ENCODE assay signal across 15 cellular contexts in the genomic region with DNA sequence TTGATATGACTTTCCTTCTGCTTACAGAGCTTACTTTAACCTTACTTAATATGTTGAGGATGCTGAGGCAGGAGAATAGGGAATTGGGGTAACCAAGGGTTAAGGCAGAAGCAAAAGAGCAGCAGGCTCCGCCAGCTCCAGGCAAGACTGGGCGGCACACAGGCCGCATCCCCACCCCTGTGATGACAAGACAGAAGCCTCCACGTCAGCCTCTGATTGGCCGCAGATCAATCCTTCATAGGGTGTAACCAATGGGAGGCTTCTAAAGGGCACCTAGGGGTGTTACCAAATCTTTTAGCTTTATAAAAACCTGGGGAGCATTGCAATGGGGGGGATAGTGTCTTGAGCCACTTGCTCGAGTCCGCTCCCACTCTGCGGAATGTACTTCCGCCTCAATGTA.
DNase-seq lines count a peak whose midpoint lies in the region; TF ChIP-seq lines count a peak whose summit lies in the region.
"Had no signal": no experiment of that assay in that cellular context is flagged by ENCODE, and none has a peak within 500 bp of the region (broad histone marks: within the 10 kb centered on the region; RNA-seq: fewer than 3 reads in every experiment).

No MANE protein-coding gene starts in this region.

- H3K36me3 ChIP-seq in H7 (replicated peaks; ENCODE audit: control insufficient read depth, insufficient read depth, low read length) (no peaks in the 10 kb centered on the region), OCI-LY7 (ENCODE audit: insufficient read depth, low read length) (no peaks in the 10 kb centered on the region), sigmoid colon (no peaks in the 10 kb centered on the region)
- H3K36me3 ChIP-seq: gastrocnemius medialis had no signal

- no peaks in the 10 kb centered on the region; the same call in 1 of the 2 replicates for H4K20me1 ChIP-seq in OCI-LY7 (ENCODE audit: insufficient read depth, low read length)

- H3K27me3 ChIP-seq in H7 (ENCODE audit: control insufficient read depth, insufficient read depth, low read length) (no peaks in the 10 kb centered on the region), sigmoid colon (no peaks in the 10 kb centered on the region)

- no peaks in the 10 kb centered on the region for H3K9me2 ChIP-seq in OCI-LY7 (ENCODE audit: insufficient read depth, low read length)

- DNase-seq in H7 (peak; percentile 95), OCI-LY7 (ENCODE audit: low spot score) (peak; percentile 8), fibroblast of the aortic adventitia (ENCODE audit: low read depth) (peak; percentile 31), sigmoid colon (peak; percentile 29), GM10266 (ENCODE audit: extremely low spot score) (no peak), NCI-H146 (lab: John Stamatoyannopoulos, UW) (no peak), GM13976 (ENCODE audit: low spot score) (no peak)
- DNase-seq: activated naive CD4-positive, alpha-beta T cell treated with anti-CD3 and anti-CD28 coated beads, Interleukin-2, amount 10 ng/mL, durations not matched to agents 7 days and 5 days; CD4-positive, CD25-positive, alpha-beta regulatory T cell; effector CD8-positive, alpha-beta T cell; GOT3; NCI-H2029; NK-92 treated with Interleukin-12 subunit alpha and Interleukin-12 subunit beta, amount 100 ng/mL, for 24 hours; stimulated activated CD4-positive, alpha-beta T cell treated with anti-CD3 and anti-CD28 coated beads, Interleukin-2, amount 100 ng/mL, for 48 hours had no signal

- H3K79me2 ChIP-seq in OCI-LY7 (ENCODE audit: insufficient read depth, low read depth, low read length), result no peaks in the 10 kb centered on the region

- TF ChIP-seq POLR2A in sigmoid colon (IDR thresholded peaks at IDR 0.05), result no peak

- no peak overlapping the region for H3K27ac ChIP-seq in OCI-LY7 (ENCODE audit: low read depth, low read length, poor library complexity, severe bottlenecking)
- no peak overlapping the region for H3K27ac ChIP-seq in sigmoid colon
- H3K27ac ChIP-seq: gastrocnemius medialis had no signal

- CTCF ChIA-PET in OCI-LY7 (lab: Charles Lee; ENCODE audit: unreplicated experiment), result no interaction called here

- no peak for TF ChIP-seq EP300 in sigmoid colon (IDR thresholded peaks at IDR 0.05)

- in situ Hi-C loops in GM13976 (cut with MboI; ENCODE audit: low sequenced_read_pairs, unreplicated experiment), result no loop called here

- no peak overlapping the region for H3K4me2 ChIP-seq in OCI-LY7 (ENCODE audit: low read length)

- intact Hi-C loops in OCI-LY7 (cut with micrococcal nuclease; ENCODE audit: unreplicated experiment), result no loop called here
- intact Hi-C loops in sigmoid colon (cut with DNase I), result no loop called here

- H3K4me1 ChIP-seq in OCI-LY7 (ENCODE audit: insufficient read depth, low read length, poor library complexity, severe bottlenecking) (no peaks in the 10 kb centered on the region), sigmoid colon (no peaks in the 10 kb centered on the region)
- H3K4me1 ChIP-seq: gastrocnemius medialis had no signal

- WGBS in sigmoid colon, 2 donors, result 76 to 82% methylated on average over 9 of the region's 9 CpGs

- no peak for TF ChIP-seq CTCF in OCI-LY7 (conservative IDR thresholded peaks at IDR 0.05; ENCODE audit: low read length)
- TF ChIP-seq CTCF in fibroblast of the aortic adventitia (IDR thresholded peaks at IDR 0.05; ENCODE audit: insufficient read depth, low read length), result no peak
- no peak for TF ChIP-seq CTCF in sigmoid colon (IDR thresholded peaks at IDR 0.05)
- TF ChIP-seq CTCF in GM10266 (IDR thresholded peaks at IDR 0.05; ENCODE audit: control insufficient read depth, insufficient read depth, low read depth, missing control alignments), result no peak
- no peak for TF ChIP-seq CTCF in GM13976 (IDR thresholded peaks at IDR 0.05; ENCODE audit: borderline replicate concordance, control extremely low read depth, extremely low read depth, insufficient read depth, missing control alignments)

- H3K4me3 ChIP-seq in H7 (ENCODE audit: insufficient read depth, low read depth, low read length) (no peak overlapping the region), OCI-LY7 (ENCODE audit: low read depth, low read length, poor library complexity, severe bottlenecking) (no peak overlapping the region), fibroblast of the aortic adventitia (ENCODE audit: low read depth, low read length) (no peak overlapping the region), sigmoid colon (no peak overlapping the region)
- H3K4me3 ChIP-seq: gastrocnemius medialis had no signal

- no TSS peak for BruUV-seq in OCI-LY7 (replicated peaks; lab: Mats Ljungman, UMichigan)

- no peaks in the 10 kb centered on the region for H3K9me3 ChIP-seq in OCI-LY7 (ENCODE audit: low read length)
- H3K9me3 ChIP-seq in sigmoid colon, result no peaks in the 10 kb centered on the region
- H3K9me3 ChIP-seq: gastrocnemius medialis had no signal

- POLR2A ChIA-PET in OCI-LY7 (lab: Charles Lee), result no interaction called here

- no peak overlapping the region for H2AFZ ChIP-seq in OCI-LY7 (ENCODE audit: low read length)

Comparison
In these comparisons a context has a peak if more than half of its experiments do, and no peak if none do; other contexts are left out.
1. DNase-seq: peak in H7 (single experiment), OCI-LY7 (single experiment), fibroblast of the aortic adventitia (single experiment) and sigmoid colon (single experiment); none in GM10266 (single experiment), NCI-H146 (single experiment) and GM13976 (single experiment).